ENCODE assay signal across 13 cellular contexts in the genomic region with DNA sequence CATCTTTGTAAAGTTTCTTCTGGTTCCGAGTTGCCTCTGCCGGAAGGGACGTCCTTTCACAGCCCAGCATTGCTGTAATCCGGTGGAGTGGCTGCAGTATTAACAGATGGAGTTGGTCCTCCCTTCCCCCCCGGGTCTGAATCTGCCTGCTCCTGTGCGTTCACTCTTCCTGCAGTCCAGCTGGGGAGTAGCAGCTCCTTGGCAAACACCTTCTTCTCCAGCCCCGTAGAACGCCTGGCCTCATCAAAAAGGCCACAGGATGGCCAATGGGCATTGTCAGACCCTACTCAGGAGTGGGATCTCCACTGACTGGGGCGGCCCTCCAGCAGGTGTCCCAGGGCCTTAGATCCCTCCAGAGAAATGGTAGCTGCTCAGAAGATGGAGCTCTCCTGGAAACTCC.
DNase-seq lines count a peak whose midpoint lies in the region; ATAC-seq and TF ChIP-seq lines count a peak whose summit lies in the region.
"Had no signal": no experiment of that assay in that cellular context is flagged by ENCODE, and none has a peak within 500 bp of the region (broad histone marks: within the 10 kb centered on the region; RNA-seq: fewer than 3 reads in every experiment).

No MANE protein-coding gene starts in this region.

- POLR2A ChIA-PET in Caco-2 (lab: Charles Lee) = no interaction called here

- H3K4me3 ChIP-seq in Caco-2 (ENCODE audit: low read depth, low read length) = no peak overlapping the region
- H3K4me3 ChIP-seq: A549 had no signal

- H3K9me3 Mint-ChIP-seq in Caco-2 (ENCODE audit: unreplicated experiment) = no peaks in the 10 kb centered on the region

- H3K4me1 ChIP-seq in Caco-2 = no peaks in the 10 kb centered on the region
- H3K4me1 ChIP-seq: BE2C had no signal

- DNase-seq in G401 (ENCODE audit: low spot score) = peak; percentile 70
- DNase-seq in NCI-H82 (lab: John Stamatoyannopoulos, UW) = peak; percentile 77
- peak; percentile 41 for DNase-seq in cerebellum (ENCODE audit: low spot score)
- no peak for DNase-seq in Caco-2
- DNase-seq in stimulated activated CD8-positive, alpha-beta memory T cell treated with anti-CD3 and anti-CD28 coated beads, Interleukin-4, amount 100 ng/mL, for 48 hours = no peak
- DNase-seq: BE2C, Calu3, DMS 273 treated with DMSO at 0.1 percent for 48 hours, HCEC 1CT, HFFc6 had no signal

- ATAC-seq in GM18520 (IDR thresholded peaks at IDR 0.05; ENCODE audit: unreplicated experiment) = no peak
- ATAC-seq: A549, HepG2 had no signal

- no peak overlapping the region for H3K4me3 Mint-ChIP-seq in Caco-2 (ENCODE audit: unreplicated experiment)
- H3K4me3 Mint-ChIP-seq: HFFc6 had no signal

- H3K27me3 Mint-ChIP-seq in Caco-2 (ENCODE audit: insufficient read depth, unreplicated experiment) = peaks cover 20% of the 10 kb centered on the region

- H3K4me1 Mint-ChIP-seq in Caco-2 (ENCODE audit: low read depth, unreplicated experiment) = no peaks in the 10 kb centered on the region

- H3K27me3 ChIP-seq in Caco-2 (replicated peaks; ENCODE audit: control insufficient read depth, insufficient read depth, low read length) = no peaks in the 10 kb centered on the region
- H3K27me3 ChIP-seq: BE2C had no signal

- intact Hi-C loops in Caco-2 (cut with micrococcal nuclease; ENCODE audit: unreplicated experiment) = no loop called here

- H3K36me3 Mint-ChIP-seq in Caco-2 (ENCODE audit: insufficient read depth, unreplicated experiment) = no peaks in the 10 kb centered on the region

- H3K36me3 ChIP-seq in Caco-2 (ENCODE audit: control insufficient read depth, insufficient read depth, low read length) = no peaks in the 10 kb centered on the region
- H3K36me3 ChIP-seq: BE2C had no signal

- BruUV-seq in Caco-2 (replicated peaks; lab: Mats Ljungman, UMichigan) = no TSS peak

- in situ Hi-C loops in G401 (cut with HindIII; ENCODE audit: low sequenced_read_pairs) = no loop called here

- no peak overlapping the region for H3K27ac Mint-ChIP-seq in Caco-2 (ENCODE audit: unreplicated experiment)
- H3K27ac Mint-ChIP-seq: HFFc6 had no signal

- no peaks in the 10 kb centered on the region for H3K9me3 ChIP-seq in Caco-2
- H3K9me3 ChIP-seq: A549, BE2C had no signal

- TF ChIP-seq CTCF in Caco-2 (IDR thresholded peaks at IDR 0.05; ENCODE audit: insufficient read depth in 1 of 2, low read depth in 1 of 2, low read length in 1 of 2, severe bottlenecking in 1 of 2, unreplicated experiment in 1 of 2) = no peak

- CTCF ChIA-PET in Caco-2 (lab: Charles Lee) = no interaction called here

Comparison
In these comparisons a context has a peak if more than half of its experiments do, and no peak if none do; other contexts are left out.
1. DNase-seq: peak in G401 (single experiment), NCI-H82 (single experiment) and cerebellum (single experiment); none in Caco-2 (0 of 2) and stimulated activated CD8-positive, alpha-beta memory T cell treated with anti-CD3 and anti-CD28 coated beads, Interleukin-4, amount 100 ng/mL, for 48 hours (single experiment).